Comparison of ENCODE assay signal across 10 cellular contexts in the genomic region with DNA sequence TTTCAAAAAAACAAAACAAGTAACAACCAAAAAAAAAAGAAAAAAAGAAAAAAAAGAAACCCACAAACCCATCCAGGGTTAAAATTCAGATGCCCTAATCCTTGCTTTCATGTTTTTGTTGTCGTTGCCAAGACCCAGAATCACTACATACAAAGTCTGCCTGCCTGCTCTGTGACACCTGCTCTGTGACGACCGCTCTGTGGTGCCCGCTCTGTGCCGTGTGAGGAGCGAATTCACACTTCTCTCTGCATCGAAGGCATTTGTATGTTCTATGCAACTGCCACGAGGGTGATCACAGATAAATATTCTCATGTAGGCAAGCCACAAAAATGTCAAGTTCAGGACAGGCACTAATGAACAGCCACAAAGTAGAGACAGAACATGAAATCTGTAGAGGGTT.
DNase-seq lines count a peak whose midpoint lies in the region; ATAC-seq and TF ChIP-seq lines count a peak whose summit lies in the region.
"Had no signal": no experiment of that assay in that cellular context is flagged by ENCODE, and none has a peak within 500 bp of the region (broad histone marks: within the 10 kb centered on the region; RNA-seq: fewer than 3 reads in every experiment).

No MANE protein-coding gene starts in this region.

- no peaks in the 10 kb centered on the region for H3K27me3 Mint-ChIP-seq in IgD-negative memory B cell

- intact Hi-C loops in Right ventricle myocardium superior (cut with DNase I) (no loop called here), esophagus muscularis mucosa (cut with DNase I) (no loop called here), upper lobe of right lung (cut with DNase I) (no loop called here), head of caudate nucleus (cut with DNase I) (no loop called here)

- no peak overlapping the region for H3K4me3 ChIP-seq in cardiac muscle cell
- H3K4me3 ChIP-seq in esophagus muscularis mucosa, result no peak overlapping the region
- no peak overlapping the region for H3K4me3 ChIP-seq in upper lobe of right lung

- ATAC-seq in Right ventricle myocardium superior (ENCODE audit: poor library complexity) (no peak), upper lobe of right lung (no peak), HG03565 (IDR thresholded peaks at IDR 0.05; ENCODE audit: unreplicated experiment) (no peak)

- no peak for DNase-seq in cardiac muscle cell (ENCODE audit: low read depth in 1 of 2, low spot score in 1 of 2)
- DNase-seq in Right ventricle myocardium superior, result no peak
- DNase-seq in esophagus muscularis mucosa (ENCODE audit: extremely low spot score), result no peak
- no peak for DNase-seq in upper lobe of right lung
- no peak for DNase-seq in head of caudate nucleus
- DNase-seq in mesenteric fat pad (ENCODE audit: low spot score), result no peak
- DNase-seq: islet precursor cell, NCI-H2029 treated with DMSO at 0.1 percent for 48 hours had no signal

- H3K36me3 Mint-ChIP-seq in IgD-negative memory B cell, result peaks cover 17% of the 10 kb centered on the region

- no peak for TF ChIP-seq POLR2A in esophagus muscularis mucosa (IDR thresholded peaks at IDR 0.05; ENCODE audit: low read depth)

- H3K27me3 ChIP-seq in cardiac muscle cell, result no peaks in the 10 kb centered on the region
- no peaks in the 10 kb centered on the region for H3K27me3 ChIP-seq in esophagus muscularis mucosa
- H3K27me3 ChIP-seq in upper lobe of right lung, result no peaks in the 10 kb centered on the region

- H3K4me3 Mint-ChIP-seq in IgD-negative memory B cell, result peak overlapping the region; percentile 44 to 91 (median 74)

- 84% methylated on average over 8 of the region's 8 CpGs for WGBS in esophagus muscularis mucosa

- TF ChIP-seq EP300 in esophagus muscularis mucosa (IDR thresholded peaks at IDR 0.05), result no peak

- H3K4me1 Mint-ChIP-seq in IgD-negative memory B cell, result peaks cover 42 to 53% (median 43%) of the 10 kb centered on the region in 3 donors

- no peaks in the 10 kb centered on the region for H3K9me3 Mint-ChIP-seq in IgD-negative memory B cell

- TF ChIP-seq CTCF in cardiac muscle cell (IDR thresholded peaks at IDR 0.05; ENCODE audit: low read depth, low read length), result no peak
- no peak for TF ChIP-seq CTCF in esophagus muscularis mucosa (IDR thresholded peaks at IDR 0.05)
- TF ChIP-seq CTCF in upper lobe of right lung (IDR thresholded peaks at IDR 0.05), result no peak

- H3K4me1 ChIP-seq in cardiac muscle cell (ENCODE audit: low read depth), result peaks cover 12% of the 10 kb centered on the region
- peaks cover 13 to 24% (median 20%) of the 10 kb centered on the region in 4 donors for H3K4me1 ChIP-seq in esophagus muscularis mucosa
- H3K4me1 ChIP-seq in upper lobe of right lung, result peaks cover 16% of the 10 kb centered on the region

- H3K9me3 ChIP-seq in cardiac muscle cell (ENCODE audit: low read depth) (no peaks in the 10 kb centered on the region), esophagus muscularis mucosa (no peaks in the 10 kb centered on the region), upper lobe of right lung (no peaks in the 10 kb centered on the region)

- H3K27ac Mint-ChIP-seq in IgD-negative memory B cell, result peak overlapping the region; percentile 37 to 95 (median 74)

- peak overlapping the region; percentile 57 for H3K27ac ChIP-seq in cardiac muscle cell
- H3K27ac ChIP-seq in esophagus muscularis mucosa (replicated peaks in 1 of 4), result peak overlapping the region in 3 of 4 donors; percentile 31 to 41 (median 40)
- peak overlapping the region; percentile 37 for H3K27ac ChIP-seq in upper lobe of right lung

- H3K36me3 ChIP-seq in cardiac muscle cell, result peaks cover 34% of the 10 kb centered on the region
- peaks cover 0 to 47% (median 37%) of the 10 kb centered on the region in 4 donors for H3K36me3 ChIP-seq in esophagus muscularis mucosa
- peaks cover 33% of the 10 kb centered on the region for H3K36me3 ChIP-seq in upper lobe of right lung
